In the genomic region with DNA sequence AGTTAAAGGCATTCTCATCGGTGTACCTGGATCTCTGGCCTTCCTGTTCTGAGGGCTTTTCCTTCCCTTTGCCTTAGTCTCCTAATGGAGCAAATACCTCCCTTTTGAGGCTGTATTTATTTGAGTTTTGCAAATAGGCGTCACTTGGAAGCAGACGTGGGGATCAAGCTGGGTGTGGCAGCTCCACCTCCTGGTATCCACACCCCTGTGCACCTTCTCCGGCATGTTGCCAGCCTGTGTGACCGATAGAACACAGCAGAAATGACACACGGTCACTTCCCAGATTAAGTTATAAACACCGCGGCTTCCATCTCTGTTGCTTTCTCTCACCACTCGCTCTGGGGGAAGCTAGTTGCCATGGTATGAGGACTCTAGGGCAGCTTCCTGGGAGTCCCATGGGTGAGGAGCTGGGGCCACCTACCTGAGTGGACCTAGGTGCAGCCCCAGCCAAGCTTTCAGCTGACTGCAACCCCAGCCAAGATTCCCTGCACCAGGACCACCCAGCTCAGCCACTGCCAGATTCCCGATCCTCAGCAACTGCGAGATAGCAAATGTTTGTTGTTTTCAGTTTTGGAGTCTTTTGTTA, we compare ENCODE assay signal across 1 cellular context.
TF ChIP-seq lines count a peak whose summit lies in the region.

No MANE protein-coding gene starts in this region.

TF ChIP-seq in H1, 55 proteins besides CTCF, POLR2A, EP300 and RAD21 (continued from another document):
- TF ChIP-seq KDM5A (IDR thresholded peaks at IDR 0.05; ENCODE audit: low read length) (no peak), KDM4A (IDR thresholded peaks at IDR 0.05; ENCODE audit: low read depth, low read length, severe bottlenecking) (no peak)
